In genomic region chr6:23654745-23655144, GRCh38 we compare ENCODE assay signal across 22 cellular contexts.
"Had no signal": no experiment of that assay in that cellular context is flagged by ENCODE, and none has a peak within 500 bp of the region (broad histone marks: within the 10 kb centered on the region; RNA-seq: fewer than 3 reads in every experiment).

No MANE protein-coding gene starts in this region.

- H3K9me3 ChIP-seq: gastrocnemius medialis, heart left ventricle, left lung, psoas muscle, sigmoid colon, tibial nerve, vagina had no signal

- H3K9me3 Mint-ChIP-seq: activated CD4-positive, alpha-beta T cell treated with anti-CD3 and anti-CD28 coated beads, Interleukin-2, amount 10 ng/mL, durations not matched to agents 7 days and 5 days; activated T-helper 1 cell treated with anti-CD3 and anti-CD28 coated beads, Interleukin-12 subunit alpha, Interleukin-12 subunit beta, Interleukin-2, Interleukin-4 antibody, amounts not matched to agents 30 ng/mL and 10 ng/mL and 1 ng/mL, durations not matched to agents 14 hours and 24 hours and 36 hours; T-helper 2 cell treated with Interferon-gamma antibody and Interleukin-4, amounts not matched to agents 5 μg/mL and 100 μg/mL, for 36 hours had no signal

- H3K27me3 Mint-ChIP-seq: activated CD4-positive, alpha-beta T cell treated with anti-CD3 and anti-CD28 coated beads, Interleukin-2, amount 10 ng/mL, durations not matched to agents 7 days and 5 days; activated naive CD8-positive, alpha-beta T cell treated with anti-CD3 and anti-CD28 coated beads, Interleukin-2, amount 10 ng/mL, durations not matched to agents 7 days and 5 days; effector memory CD8-positive, alpha-beta T cell; stimulated activated memory B cell treated with anti-CD40 and anti-IgM and Interleukin-4, amounts not matched to agents 10 μg/mL and 1 μg/mL and 100 μg/mL, for 72 hours had no signal

- H3K36me3 Mint-ChIP-seq: activated naive CD8-positive, alpha-beta T cell treated with anti-CD3 and anti-CD28 coated beads, Interleukin-2, amount 10 ng/mL, durations not matched to agents 7 days and 5 days; natural killer cell; stimulated activated memory B cell treated with anti-CD40 and anti-IgM and Interleukin-4, amounts not matched to agents 10 μg/mL and 1 μg/mL and 100 μg/mL, for 72 hours had no signal

- H3K4me3 ChIP-seq: gastrocnemius medialis, heart left ventricle, left lung, psoas muscle, sigmoid colon, tibial nerve, vagina had no signal

- H3K27me3 ChIP-seq: brain microvascular endothelial cell, gastrocnemius medialis, heart left ventricle, left lung, sigmoid colon, tibial nerve, vagina had no signal

- H3K27ac Mint-ChIP-seq: activated CD4-positive, alpha-beta T cell treated with anti-CD3 and anti-CD28 coated beads, Interleukin-2, amount 10 ng/mL, durations not matched to agents 7 days and 5 days; activated naive CD8-positive, alpha-beta T cell treated with anti-CD3 and anti-CD28 coated beads, Interleukin-2, amount 10 ng/mL, durations not matched to agents 7 days and 5 days; activated T-helper 1 cell treated with anti-CD3 and anti-CD28 coated beads, Interleukin-12 subunit alpha, Interleukin-12 subunit beta, Interleukin-2, Interleukin-4 antibody, amounts not matched to agents 30 ng/mL and 10 ng/mL and 1 ng/mL, durations not matched to agents 14 hours and 24 hours and 36 hours; effector memory CD8-positive, alpha-beta T cell; natural killer cell; stimulated activated memory B cell treated with anti-CD40 and anti-IgM and Interleukin-4, amounts not matched to agents 10 μg/mL and 1 μg/mL and 100 μg/mL, for 72 hours; T-helper 2 cell treated with Interferon-gamma antibody and Interleukin-4, amounts not matched to agents 5 μg/mL and 100 μg/mL, for 36 hours had no signal

- H3K4me1 ChIP-seq: gastrocnemius medialis, heart left ventricle, left lung, psoas muscle, sigmoid colon, vagina had no signal

- DNase-seq: activated CD4-positive, alpha-beta T cell treated with anti-CD3 and anti-CD28 coated beads, Interleukin-2, amount 10 ng/mL, durations not matched to agents 7 days and 5 days; activated CD4-positive, CD25-positive, alpha-beta regulatory T cell; activated naive CD4-positive, alpha-beta T cell; activated naive CD8-positive, alpha-beta T cell treated with anti-CD3 and anti-CD28 coated beads, Interleukin-2, amount 10 ng/mL, durations not matched to agents 7 days and 5 days; brain microvascular endothelial cell; dermis blood vessel endothelial cell; effector memory CD8-positive, alpha-beta T cell; gastrocnemius medialis; heart left ventricle; left lung; natural killer cell; occipital lobe; psoas muscle; sigmoid colon; stimulated activated CD4-positive, alpha-beta T cell treated with anti-CD3 and anti-CD28 coated beads, Interleukin-12 subunit alpha, Interleukin-12 subunit beta, amount 100 ng/mL, for 4 hours; stimulated activated CD4-positive, alpha-beta T cell treated with anti-CD3 and anti-CD28 coated beads, Interleukin-2, amount 100 ng/mL, for 24 hours had no signal

- H3K36me3 ChIP-seq: brain microvascular endothelial cell, gastrocnemius medialis, heart left ventricle, left lung, sigmoid colon, tibial nerve, vagina had no signal

- H3K4me1 Mint-ChIP-seq: activated CD4-positive, alpha-beta T cell treated with anti-CD3 and anti-CD28 coated beads, Interleukin-2, amount 10 ng/mL, durations not matched to agents 7 days and 5 days; activated naive CD8-positive, alpha-beta T cell treated with anti-CD3 and anti-CD28 coated beads, Interleukin-2, amount 10 ng/mL, durations not matched to agents 7 days and 5 days; natural killer cell; stimulated activated memory B cell treated with anti-CD40 and anti-IgM and Interleukin-4, amounts not matched to agents 10 μg/mL and 1 μg/mL and 100 μg/mL, for 72 hours had no signal

- H3K27ac ChIP-seq: brain microvascular endothelial cell, epithelial cell of prostate, gastrocnemius medialis, heart left ventricle, left lung, psoas muscle, sigmoid colon, vagina had no signal

- H3K4me3 Mint-ChIP-seq: activated CD4-positive, alpha-beta T cell treated with anti-CD3 and anti-CD28 coated beads, Interleukin-2, amount 10 ng/mL, durations not matched to agents 7 days and 5 days; activated naive CD8-positive, alpha-beta T cell treated with anti-CD3 and anti-CD28 coated beads, Interleukin-2, amount 10 ng/mL, durations not matched to agents 7 days and 5 days; activated T-helper 1 cell treated with anti-CD3 and anti-CD28 coated beads, Interleukin-12 subunit alpha, Interleukin-12 subunit beta, Interleukin-2, Interleukin-4 antibody, amounts not matched to agents 30 ng/mL and 10 ng/mL and 1 ng/mL, durations not matched to agents 14 hours and 24 hours and 36 hours; effector memory CD8-positive, alpha-beta T cell; natural killer cell; stimulated activated memory B cell treated with anti-CD40 and anti-IgM and Interleukin-4, amounts not matched to agents 10 μg/mL and 1 μg/mL and 100 μg/mL, for 72 hours; T-helper 2 cell treated with Interferon-gamma antibody and Interleukin-4, amounts not matched to agents 5 μg/mL and 100 μg/mL, for 36 hours had no signal

- ATAC-seq: effector memory CD8-positive, alpha-beta T cell; gastrocnemius medialis; heart left ventricle; left lung; natural killer cell; psoas muscle; stimulated activated memory B cell treated with anti-CD40 and anti-IgM and Interleukin-4, amounts not matched to agents 10 μg/mL and 1 μg/mL and 100 μg/mL, for 72 hours had no signal
